21 cellular contexts compared by ENCODE assay signal in genomic region chr15:98997755-98998154, GRCh38. TPM values are rescaled to one million over a fixed set of nuclear protein-coding genes. Genes with fewer than 3 reads are reported as not detected.
DNase-seq lines count a peak whose midpoint lies in the region; ATAC-seq and TF ChIP-seq lines count a peak whose summit lies in the region.
"Had no signal": no experiment of that assay in that cellular context is flagged by ENCODE, and none has a peak within 500 bp of the region (broad histone marks: within the 10 kb centered on the region; RNA-seq: fewer than 3 reads in every experiment).

No MANE protein-coding gene starts in this region.

- no peak overlapping the region for H2BK120ac ChIP-seq in H9 (ENCODE audit: low read depth, low read length, poor library complexity, severe bottlenecking)

- H3K18ac ChIP-seq in H9 (ENCODE audit: insufficient read length, low read depth, low read length), result no peak overlapping the region

- H2BK12ac ChIP-seq in H9 (ENCODE audit: insufficient read length, low read depth, low read length), result no peak overlapping the region

- no peak overlapping the region for H2BK20ac ChIP-seq in H9 (ENCODE audit: low read depth, low read length, poor library complexity, severe bottlenecking)

- H3K4me2 ChIP-seq in BLaER1 (peak overlapping the region; percentile 46), H9 (ENCODE audit: insufficient read depth, insufficient read length, low read length) (no peak overlapping the region)

- H2AK5ac ChIP-seq in H9 (ENCODE audit: insufficient read length, low read length), result no peak overlapping the region

- H3K27me3 ChIP-seq in BLaER1, result no peaks in the 10 kb centered on the region
- no peaks in the 10 kb centered on the region for H3K27me3 ChIP-seq in gastrocnemius medialis
- H3K27me3 ChIP-seq in H9 (ENCODE audit: insufficient read depth, low read length), result no peaks in the 10 kb centered on the region

- H3K27ac ChIP-seq in BLaER1 (no peak overlapping the region), gastrocnemius medialis (peak overlapping the region; percentile 70 to 81 (median 71)), H9 (ENCODE audit: insufficient read length, low read depth, low read length) (no peak overlapping the region)
- H3K27ac ChIP-seq: 22Rv1 had no signal

- H3K27ac Mint-ChIP-seq in H9, result no peak overlapping the region
- no peak overlapping the region for H3K27ac Mint-ChIP-seq in stimulated activated memory B cell treated with anti-CD40 and anti-IgM and Interleukin-4, amounts not matched to agents 10 μg/mL and 1 μg/mL and 100 μg/mL, for 72 hours
- H3K27ac Mint-ChIP-seq: B cell; CD4-positive, alpha-beta memory T cell; HFFc6 had no signal

- no peak overlapping the region for H2BK5ac ChIP-seq in H9 (ENCODE audit: insufficient read length, low read length)

- peaks cover 12% of the 10 kb centered on the region for H3K4me1 ChIP-seq in BLaER1
- peaks cover 14 to 25% of the 10 kb centered on the region in 2 donors for H3K4me1 ChIP-seq in gastrocnemius medialis
- H3K4me1 ChIP-seq in H9 (ENCODE audit: insufficient read depth, low read length), result no peaks in the 10 kb centered on the region
- H3K4me1 ChIP-seq: HAP-1 had no signal

- ATAC-seq in gastrocnemius medialis, result peak; percentile 57 to 79
- ATAC-seq in stimulated activated memory B cell treated with anti-CD40 and anti-IgM and Interleukin-4, amounts not matched to agents 10 μg/mL and 1 μg/mL and 100 μg/mL, for 72 hours, result no peak

- H3K4me1 Mint-ChIP-seq in H9, result 0 out of 4 replicates have a peak, but pooled peaks cover 0 to 2% of the 10 kb centered on the region in 2 experiments
- no peaks in the 10 kb centered on the region for H3K4me1 Mint-ChIP-seq in stimulated activated memory B cell treated with anti-CD40 and anti-IgM and Interleukin-4, amounts not matched to agents 10 μg/mL and 1 μg/mL and 100 μg/mL, for 72 hours
- H3K4me1 Mint-ChIP-seq: B cell; CD4-positive, alpha-beta memory T cell had no signal

- no peak overlapping the region for H3K4me3 Mint-ChIP-seq in H9
- H3K4me3 Mint-ChIP-seq in stimulated activated memory B cell treated with anti-CD40 and anti-IgM and Interleukin-4, amounts not matched to agents 10 μg/mL and 1 μg/mL and 100 μg/mL, for 72 hours, result no peak overlapping the region
- H3K4me3 Mint-ChIP-seq: B cell; CD4-positive, alpha-beta memory T cell; HFFc6 had no signal

- no peaks in the 10 kb centered on the region; the same call in 1 of the 2 replicates for H3K27me3 Mint-ChIP-seq in H9 (ENCODE audit: low read depth)
- no peaks in the 10 kb centered on the region for H3K27me3 Mint-ChIP-seq in stimulated activated memory B cell treated with anti-CD40 and anti-IgM and Interleukin-4, amounts not matched to agents 10 μg/mL and 1 μg/mL and 100 μg/mL, for 72 hours

- intact Hi-C loops in gastrocnemius medialis (cut with DNase I; ENCODE audit: low total_unique reads), result no loop called here

- no peaks in the 10 kb centered on the region for H3K23me2 ChIP-seq in H9 (ENCODE audit: insufficient read length, low read depth, low read length, poor library complexity, severe bottlenecking)

- H3K9ac ChIP-seq in BLaER1, result no peak overlapping the region
- no peak overlapping the region for H3K9ac ChIP-seq in H9 (ENCODE audit: extremely low read depth, insufficient read length, low read length)

- H3K36me3 ChIP-seq in BLaER1 (no peaks in the 10 kb centered on the region), gastrocnemius medialis (no peaks in the 10 kb centered on the region)
- H3K36me3 ChIP-seq: HAP-1 had no signal

- H4K8ac ChIP-seq in H9 (replicated peaks; ENCODE audit: insufficient read length, low read depth, low read length), result no peak overlapping the region

- H4K91ac ChIP-seq in H9 (ENCODE audit: insufficient read length, low read depth, low read length), result no peak overlapping the region

- H3K4me3 ChIP-seq in BLaER1, result no peak overlapping the region
- H3K4me3 ChIP-seq in gastrocnemius medialis, result no peak overlapping the region
- H3K4me3 ChIP-seq: HAP-1 had no signal

- DNase-seq in NCI-H2171 (lab: John Stamatoyannopoulos, UW) (peak; percentile 72), left kidney (ENCODE audit: low read depth, low spot score) (peak; percentile 70), gastrocnemius medialis (peak in 1 of 2 donors; percentile 31), H9 (no peak), glomerular visceral epithelial cell (ENCODE audit: extremely low spot score) (no peak), OCI-M2 (lab: John Stamatoyannopoulos, UW; ENCODE audit: unreplicated experiment) (no peak)
- DNase-seq: C1 segment of cervical spinal cord; Calu3; CD4-positive, alpha-beta memory T cell; COR-L47; DMS53; DMS79 treated with DMSO at 0.1 percent for 48 hours; GF-D8; HFFc6 had no signal

- TF ChIP-seq POLR2A in gastrocnemius medialis (IDR thresholded peaks at IDR 0.05), result no peak

- H2AFZ ChIP-seq in H9 (ENCODE audit: low read length), result no peak overlapping the region

- no peaks in the 10 kb centered on the region for H3K36me3 Mint-ChIP-seq in H9 (ENCODE audit: insufficient read depth in 1 of 3, low read depth in 3 of 3)
- H3K36me3 Mint-ChIP-seq in stimulated activated memory B cell treated with anti-CD40 and anti-IgM and Interleukin-4, amounts not matched to agents 10 μg/mL and 1 μg/mL and 100 μg/mL, for 72 hours, result no peaks in the 10 kb centered on the region
- H3K36me3 Mint-ChIP-seq: CD4-positive, alpha-beta memory T cell had no signal

- H3K79me2 ChIP-seq in H9 (ENCODE audit: insufficient read depth, low read length), result no peaks in the 10 kb centered on the region

- no peak overlapping the region for H3K56ac ChIP-seq in H9 (ENCODE audit: insufficient read length, low read depth, low read length)

- TF ChIP-seq CTCF in gastrocnemius medialis (IDR thresholded peaks at IDR 0.05 in 4 of 5, conservative IDR thresholded peaks at IDR 0.05 in 1 of 5), result no peak
- TF ChIP-seq CTCF in H9 (conservative IDR thresholded peaks at IDR 0.05), result no peak

- H3K9me3 ChIP-seq in BLaER1 (peaks cover 20% of the 10 kb centered on the region), gastrocnemius medialis (no peaks in the 10 kb centered on the region), H9 (ENCODE audit: control insufficient read depth, low read depth, low read length) (no peaks in the 10 kb centered on the region)
- H3K9me3 ChIP-seq: HAP-1 had no signal

- H3K79me1 ChIP-seq in H9 (ENCODE audit: insufficient read depth, low read depth, low read length, poor library complexity, severe bottlenecking), result no peaks in the 10 kb centered on the region

- peaks cover 5 to 9% of the 10 kb centered on the region in 2 experiments; a peak in 2 of 5 replicates for H3K9me3 Mint-ChIP-seq in H9
- peaks cover 9% of the 10 kb centered on the region for H3K9me3 Mint-ChIP-seq in stimulated activated memory B cell treated with anti-CD40 and anti-IgM and Interleukin-4, amounts not matched to agents 10 μg/mL and 1 μg/mL and 100 μg/mL, for 72 hours

- no peak overlapping the region for H3K4ac ChIP-seq in H9 (ENCODE audit: low read depth, low read length)

- H2BK15ac ChIP-seq in H9 (ENCODE audit: low read depth, low read length), result no peak overlapping the region

- in situ Hi-C loops in gastrocnemius medialis (cut with MboI; ENCODE audit: low sequenced_read_pairs in 4 of 4), result no loop called here

- no peak overlapping the region for H4K5ac ChIP-seq in H9 (ENCODE audit: insufficient read length, low read depth, low read length)

- no peak overlapping the region for H3K14ac ChIP-seq in H9 (ENCODE audit: insufficient read depth, low read length)

- H3K23ac ChIP-seq in H9 (ENCODE audit: insufficient read length, low read depth, low read length), result no peak overlapping the region

- no peaks in the 10 kb centered on the region for H4K20me1 ChIP-seq in BLaER1
- H4K20me1 ChIP-seq in H9 (ENCODE audit: control insufficient read depth, insufficient read depth, insufficient read length), result no peaks in the 10 kb centered on the region

- H3T11ph ChIP-seq in H9 (ENCODE audit: low read length), result no peak overlapping the region

- WGBS in H9 (ENCODE audit: extremely low coverage, insufficient read length, low lambda C conversion rate), result no CpG with 5 or more reads among the region's 9 CpGs

RNA-seq across cellular contexts. Expression of gene PGPEP1L, which starts 9.8 kb away (rescaled TPM):
- total RNA-seq in gastrocnemius medialis (1 to 10 TPM; 2.9 to 7.1 (median 3.5) TPM), H9 (2021) (not detected in 2 replicates)
- total RNA-seq: B cell; Calu3; CD4-positive, alpha-beta memory T cell; Daoy; H4; HFFc6 had no signal

Comparison
In these comparisons a context has a peak if more than half of its experiments do, and no peak if none do; other contexts are left out.
1. H3K27ac ChIP-seq: peak in gastrocnemius medialis (4 of 4); none in BLaER1 (single experiment) and H9 (single experiment).
2. DNase-seq: peak in NCI-H2171 (single experiment) and left kidney (single experiment); none in H9 (single experiment), glomerular visceral epithelial cell (single experiment) and OCI-M2 (single experiment).